In the genomic region with DNA sequence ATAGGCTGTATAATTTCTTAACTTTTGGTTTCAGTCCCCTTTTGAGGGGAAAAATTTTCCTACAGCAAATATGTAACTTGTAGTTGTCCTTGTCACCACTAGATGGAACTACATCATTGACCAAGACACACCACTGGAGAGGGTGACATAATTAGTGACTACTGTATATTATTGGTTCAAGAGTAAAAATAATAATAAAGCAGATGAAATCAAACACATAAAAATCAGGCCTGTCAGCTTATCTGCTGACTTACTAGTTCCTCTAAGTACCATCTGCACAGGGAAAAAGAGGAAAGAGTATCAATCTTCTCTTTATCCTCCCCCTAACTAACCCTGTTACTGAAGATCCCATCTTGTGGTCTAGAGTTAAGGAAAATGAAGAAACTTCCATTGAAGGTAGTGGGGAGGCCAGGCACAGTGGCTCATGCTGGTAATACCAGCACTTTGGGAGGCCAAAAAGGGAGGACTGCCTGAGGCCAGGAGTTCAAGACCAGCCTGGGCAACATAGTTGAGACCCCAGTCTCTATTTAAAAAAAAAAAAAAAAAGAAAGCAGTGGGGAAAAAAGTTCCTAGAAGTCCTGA, we compare ENCODE assay signal across 8 cellular contexts. TPM values are rescaled to one million over a fixed set of nuclear protein-coding genes. Genes with fewer than 3 reads are reported as not detected.
DNase-seq lines count a peak whose midpoint lies in the region; ATAC-seq, FAIRE-seq and TF ChIP-seq lines count a peak whose summit lies in the region.

No MANE protein-coding gene starts in this region.

- no peaks in the 10 kb centered on the region for H4K20me1 ChIP-seq in GM12878 (ENCODE audit: control insufficient read depth, insufficient read depth)

- POLR2A ChIA-PET in BJ (lab: Charles Lee): no interaction called here
- POLR2A ChIA-PET in GM12878 (lab: Charles Lee): interaction anchor here (0.6 to 1.3 kb wide), 2 partner anchors 16 to 88 kb away, joined by 4 read pairs; no protein-coding TSS in a partner anchor

- no peaks in the 10 kb centered on the region for H3K9me3 ChIP-seq in GM12878 (replicated peaks; ENCODE audit: control insufficient read depth, insufficient read depth, low read length)

- no peaks in the 10 kb centered on the region for H3K9me3 Mint-ChIP-seq in immature natural killer cell

- no peak for TF ChIP-seq EP300 in GM12878 (IDR thresholded peaks at IDR 0.05; ENCODE audit: borderline replicate concordance in 1 of 2, control insufficient read depth in 1 of 2, low read depth in 2 of 2, low read length in 2 of 2)

- TF ChIP-seq CTCF in BJ (IDR thresholded peaks at IDR 0.05; ENCODE audit: insufficient read depth, low read depth, low read length) (peak; percentile 63), GM12878 (IDR thresholded peaks at IDR 0.05 in 2 of 3, conservative IDR thresholded peaks at IDR 0.05 in 1 of 3; ENCODE audit: control insufficient read depth in 2 of 3, extremely low read depth in 1 of 3, insufficient read depth in 1 of 3, low read depth in 3 of 3, low read length in 3 of 3) (peak; percentile 52 to 79 (median 65); a peak in 5 of 6 replicates)

- no peak overlapping the region for H3K9ac ChIP-seq in GM12878 (ENCODE audit: control insufficient read depth, insufficient read depth, low read length)

- TF ChIP-seq RAD21 in GM12878 (IDR thresholded peaks at IDR 0.05; ENCODE audit: insufficient read depth, low read depth, low read length): peak; percentile 91

- H3K27ac ChIP-seq in GM12878 (ENCODE audit: control insufficient read depth, insufficient read depth): no peak overlapping the region

- peaks cover 0 to 3% (median 3%) of the 10 kb centered on the region in 3 donors for H3K27me3 Mint-ChIP-seq in immature natural killer cell (ENCODE audit: low read depth in 3 of 3)

- TF ChIP-seq POLR2A in GM12878 (IDR thresholded peaks at IDR 0.05; ENCODE audit: low read depth, low read length): no peak

- peak; percentile 3 for DNase-seq in BJ (ENCODE audit: low read depth)
- DNase-seq in NCI-H460 (ENCODE audit: extremely low read depth, low read depth): peak; percentile 29
- DNase-seq in GM12878 (ENCODE audit: low read depth, low spot score): peak; percentile 30
- DNase-seq in immature natural killer cell: peak; percentile 40 to 56 (median 55)
- DNase-seq in superior temporal gyrus (ENCODE audit: extremely low spot score): peak; percentile 71
- DNase-seq in cortex of kidney (lab: John Stamatoyannopoulos, UW): no peak

- no peak overlapping the region for H3K4me3 ChIP-seq in BJ (ENCODE audit: low read depth, low read length)
- no peak overlapping the region for H3K4me3 ChIP-seq in GM12878

- ATAC-seq in GM18858 (IDR thresholded peaks at IDR 0.05; ENCODE audit: unreplicated experiment) (peak; percentile 84), HG03103 (IDR thresholded peaks at IDR 0.05; ENCODE audit: low read depth, unreplicated experiment) (peak; percentile 78), GM12878 (peak; percentile 93)

- CTCF ChIA-PET in BJ (lab: Yijun Ruan, JAX) (interaction anchor here (0.6 to 9.0 kb wide), 8 partner anchors 12 to 98 kb away, joined by 3 to 126 read pairs (median 4); no protein-coding TSS in a partner anchor), GM12878 (lab: Yijun Ruan, JAX) (interaction anchor here (0.6 to 10.8 kb wide), 14 partner anchors 9 to 127 kb away, joined by 3 to 295 read pairs (median 7); no protein-coding TSS in a partner anchor)

- no peak overlapping the region for H3K4me3 Mint-ChIP-seq in immature natural killer cell

- RAD21 ChIA-PET in GM12878 (lab: Charles Lee; ENCODE audit: unreplicated experiment): interaction anchor here (0.7 to 8.9 kb wide), 6 partner anchors 56 to 117 kb away, joined by 3 to 158 read pairs (median 7); no protein-coding TSS in a partner anchor

- in situ Hi-C loops in GM12878 (cut with MboI): loop anchor here (5.0 to 25.0 kb wide), 2 partner anchors 90 to 220 kb away; no protein-coding TSS in a partner anchor

- peaks cover 9 to 35% (median 20%) of the 10 kb centered on the region in 3 donors for H3K36me3 Mint-ChIP-seq in immature natural killer cell

- peak overlapping the region in 5 of 6 donors; percentile 55 to 84 (median 72) for H3K27ac Mint-ChIP-seq in immature natural killer cell

- H3K4me1 ChIP-seq in GM12878 (ENCODE audit: control insufficient read depth, insufficient read depth, low read length): no peaks in the 10 kb centered on the region

- no peaks in the 10 kb centered on the region for H3K79me2 ChIP-seq in GM12878 (ENCODE audit: control insufficient read depth, insufficient read depth, low read length)

- SMC1A ChIA-PET in GM12878 (lab: Charles Lee; ENCODE audit: uncharacterized antibody, unreplicated experiment): interaction anchor here (0.6 to 10.9 kb wide), 15 partner anchors 10 to 950 kb away, joined by 3 to 222 read pairs (median 5); no protein-coding TSS in a partner anchor

- H3K4me2 ChIP-seq in GM12878 (ENCODE audit: control insufficient read depth, insufficient read depth): no peak overlapping the region

- peaks cover 5 to 19% of the 10 kb centered on the region in 2 donors for H3K4me1 Mint-ChIP-seq in immature natural killer cell

- no peak overlapping the region for H2AFZ ChIP-seq in GM12878 (ENCODE audit: control insufficient read depth, low read depth, low read length)

- intact Hi-C loops in GM12878 (cut with micrococcal nuclease; ENCODE audit: unreplicated experiment): loop anchor here (1.0 to 5.0 kb wide), 4 partner anchors 70 to 120 kb away; a partner anchor contains a TSS

- H3K27me3 ChIP-seq in BJ (ENCODE audit: control insufficient read depth, insufficient read depth, low read length): no peaks in the 10 kb centered on the region
- no peaks in the 10 kb centered on the region for H3K27me3 ChIP-seq in GM12878 (replicated peaks in 1 of 2; ENCODE audit: control insufficient read depth in 2 of 2, insufficient read depth in 2 of 2, low read length in 1 of 2)

- BruUV-seq in GM12878 (replicated peaks; lab: Mats Ljungman, UMichigan): no TSS peak

- FAIRE-seq in GM12878 (lab: Jason Lieb, UNC): peak; percentile 95

- peaks cover 5% of the 10 kb centered on the region; the same call in 1 of the 2 replicates for H3K36me3 ChIP-seq in BJ (ENCODE audit: control insufficient read depth, insufficient read depth, low read length)
- no peaks in the 10 kb centered on the region; a peak in 1 of 4 replicates for H3K36me3 ChIP-seq in GM12878 (ENCODE audit: control insufficient read depth in 2 of 2, insufficient read depth in 2 of 2, low read length in 1 of 2)

TF ChIP-seq in GM12878, 131 proteins besides CTCF, POLR2A, EP300 and RAD21 (continues in another document):
- no peak for TF ChIP-seq NBN (IDR thresholded peaks at IDR 0.05)

RNA-seq across cellular contexts. Expression of a gene that starts 29.6 kb away (rescaled TPM):
- polyA plus RNA-seq in BJ (2011; rRNA removed) (16.1 and 16.4 TPM in 2 replicates), GM12878 (2011; rRNA removed) (27.6 and 30.7 TPM in 2 replicates), GM12878 (2014; fragmentation: Illumina TruSeq; extraction: Trizol) (40.0 and 43.5 TPM in 2 replicates), GM12878 (2014; fragmentation: Nextera tagmentation; extraction: Ambion mirVana) (10 to 100 TPM; 12.5 to 13.3 TPM), GM12878 (2014; rRNA removed) (30.4 and 31.3 TPM in 2 replicates), GM12878 (2016; fragmentation: Nextera tagmentation; extraction: Ambion mirVana) (10 to 100 TPM; 41.6 to 42.3 TPM), immature natural killer cell (1 to 10 TPM; 1.9 to 8.0 (median 4.3) TPM)
- polyA minus RNA-seq in BJ (2011; rRNA and poly(A)+ RNA removed): 13.4 and 18.2 TPM in 2 replicates
- total RNA-seq in NCI-H460 (2014; rRNA removed; shearing (Covaris generic)): 39.2 and 48.8 TPM in 2 replicates
- polyA plus RNA-seq in NCI-H460 (2014; cell fraction: nucleus; rRNA removed): 150 and 262 TPM in 2 replicates
- 0.86 and 0.88 TPM in 2 replicates for total RNA-seq in GM12878 (2013; cell fraction: nucleolus; rRNA removed)
- total RNA-seq in GM12878 (2014; rRNA removed) (26.3 and 28.9 TPM in 2 replicates), GM12878 (2014; rRNA removed; fragmentation: Illumina TruSeq; extraction: Trizol) (23.5 and 26.2 TPM in 2 replicates), GM12878 (2021) (40.0 and 43.3 TPM in 2 replicates)
- polyA plus RNA-seq in GM12878 (2011; ENCODE audit: low read depth): 21.1 TPM
- 23.2 and 23.7 TPM in 2 replicates for polyA plus RNA-seq in GM12878 (2011; cell fraction: cytosol; rRNA removed)
- 113 and 114 TPM in 2 replicates for polyA plus RNA-seq in GM12878 (2011; cell fraction: nucleus; rRNA removed)
- polyA plus RNA-seq in GM12878 (2012): 25.9 and 32.1 TPM in 2 replicates
- polyA minus RNA-seq in GM12878 (2011; rRNA and poly(A)+ RNA removed): 38.4 and 54.2 TPM in 2 replicates
- 16.7 and 19.4 TPM in 2 replicates for polyA minus RNA-seq in GM12878 (2011; cell fraction: cytosol; rRNA and poly(A)+ RNA removed)
- 41.5 and 64.3 TPM in 2 replicates for polyA minus RNA-seq in GM12878 (2011; cell fraction: nucleus; rRNA and poly(A)+ RNA removed)
